Comparison of ENCODE assay signal across 8 cellular contexts in the genomic region with DNA sequence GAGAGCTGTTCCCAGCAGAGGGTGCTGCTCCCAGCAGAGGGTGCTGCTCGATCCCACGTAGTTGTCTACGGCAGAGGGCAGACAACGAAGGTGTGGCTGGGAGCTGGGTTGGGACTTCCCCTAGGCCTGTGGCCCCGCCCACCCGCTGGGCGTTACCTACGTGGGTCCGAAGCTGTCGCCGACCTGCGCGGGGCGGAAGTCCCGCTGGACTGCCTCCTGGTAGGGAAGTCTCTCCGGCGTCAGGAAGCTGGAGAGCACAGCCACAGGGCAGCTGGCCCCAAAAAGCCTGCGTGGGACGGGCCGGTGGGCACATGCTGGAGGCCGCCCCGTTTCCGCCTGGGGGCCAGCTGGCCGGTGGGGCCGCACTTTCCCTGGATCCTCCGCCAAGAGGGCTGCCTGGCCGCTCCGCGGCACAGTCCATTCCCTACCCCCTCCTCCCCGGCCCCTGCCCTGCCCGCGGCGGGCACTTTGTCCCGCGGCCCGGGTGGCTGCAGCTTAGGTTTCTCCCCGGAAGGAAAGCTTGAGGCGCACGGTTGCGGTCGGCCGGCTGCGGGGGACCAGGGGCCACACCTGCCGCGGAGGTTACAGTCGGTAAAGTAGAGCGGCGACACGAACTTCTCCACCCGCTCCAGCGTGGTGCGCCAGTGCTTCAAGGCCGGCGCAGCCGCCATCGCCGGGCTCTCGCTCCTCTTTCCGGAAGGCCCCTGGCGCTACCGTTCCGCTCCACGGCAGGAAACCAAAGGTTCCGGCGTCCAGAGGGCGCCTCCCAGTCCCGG. TPM values are rescaled to one million over a fixed set of nuclear protein-coding genes. Genes with fewer than 3 reads are reported as not detected.
DNase-seq lines count a peak whose midpoint lies in the region; ATAC-seq, FAIRE-seq and TF ChIP-seq lines count a peak whose summit lies in the region.

A gene (minus strand): TSS at position 695 of the 776 bp plus-strand sequence. CDS start 24 bp downstream, at position 671.

- peaks cover 20% of the 10 kb centered on the region for H3K4me1 ChIP-seq in psoas muscle

- 0 to 1% (median 1%) methylated on average over 64 to 67 of the region's 67 CpGs for WGBS in psoas muscle, 3 donors

- intact Hi-C loops in left ventricle myocardium superior (cut with micrococcal nuclease) (no loop called here), psoas muscle (cut with DNase I) (loop anchor here (2.0 to 10.0 kb wide), 5 partner anchors 83 to 435 kb away; a partner anchor contains a TSS)

- peak; percentile 98 for FAIRE-seq in urothelium cell line (lab: Jason Lieb, UNC)

- peak; percentile 73 for TF ChIP-seq CTCF in psoas muscle (IDR thresholded peaks at IDR 0.05)

- H3K4me3 ChIP-seq in psoas muscle: peak within 1 kb of the TSS; percentile 99

- peak; percentile 74 for ATAC-seq in GM18499 (IDR thresholded peaks at IDR 0.05; ENCODE audit: insufficient read depth, unreplicated experiment)
- peak; percentile 71 for ATAC-seq in HG02943 (IDR thresholded peaks at IDR 0.05; ENCODE audit: low read depth, unreplicated experiment)
- peak; percentile 97 for ATAC-seq in left ventricle myocardium superior
- ATAC-seq in psoas muscle: peak; percentile 96 to 97 (median 96)

- peaks cover 7 to 68% of the 10 kb centered on the region in 2 donors for H3K36me3 ChIP-seq in psoas muscle (ENCODE audit: insufficient read depth in 1 of 2, low read depth in 1 of 2)

- no peaks in the 10 kb centered on the region for H3K27me3 ChIP-seq in psoas muscle (ENCODE audit: insufficient read depth in 3 of 3, low read length in 2 of 3)

- DNase-seq in NCI-H187 (lab: John Stamatoyannopoulos, UW): peak; percentile 45 to 87
- DNase-seq in T-helper 2 cell: peak; percentile 79 to 93 (median 87)
- peak; percentile 97 for DNase-seq in left ventricle myocardium superior
- peak; percentile 94 to 98 for DNase-seq in psoas muscle
- peak; percentile 98 for DNase-seq in urothelium cell line (ENCODE audit: low spot score)

- H3K27ac ChIP-seq in angular gyrus (ENCODE audit: low read depth, low read length) (peak within 1 kb of the TSS; percentile 90), psoas muscle (peak within 1 kb of the TSS; percentile 100)

- H3K9me3 ChIP-seq in psoas muscle: no peaks in the 10 kb centered on the region

RNA-seq across cellular contexts. Expression of the gene that starts here (rescaled TPM):
- 96.9 TPM for total RNA-seq in left ventricle myocardium superior
- total RNA-seq in psoas muscle: 100 to 1,000 TPM in 2 of 4 donors, 10 to 100 TPM in 2; 86.5 to 124 (median 106) TPM
- 10 to 100 TPM; 54.0 to 70.7 (median 63.8) TPM for polyA plus RNA-seq in psoas muscle

Comparison
In these comparisons a context has a peak if more than half of its experiments do, and no peak if none do; other contexts are left out.
1. Peak in every context shown above with its lines: DNase-seq, ATAC-seq, H3K4me3 ChIP-seq and H3K27ac ChIP-seq.